Comparison of ENCODE assay signal across 8 cellular contexts in genomic region chr2:43024515-43024962, GRCh38.
A peak's percentile ranks its signal among the peaks of the same experiment; 100 is the strongest.
DNase-seq lines count a peak whose midpoint lies in the region; ATAC-seq and TF ChIP-seq lines count a peak whose summit lies in the region.

No MANE protein-coding gene starts in this region.

- TF ChIP-seq CTCF in parathyroid adenoma (IDR thresholded peaks at IDR 0.05), result peak; percentile 73

- no peak overlapping the region for H3K9ac ChIP-seq in parathyroid adenoma

- H3K9me3 ChIP-seq in parathyroid adenoma (ENCODE audit: control insufficient read depth, low read length), result no peaks in the 10 kb centered on the region

- no peaks in the 10 kb centered on the region for H3K36me3 ChIP-seq in parathyroid adenoma (ENCODE audit: control insufficient read depth, insufficient read depth, low read length)

- H3K4me3 ChIP-seq in parathyroid adenoma (ENCODE audit: low read depth, low read length), result no peak overlapping the region

- no peaks in the 10 kb centered on the region for H3K27me3 ChIP-seq in parathyroid adenoma (ENCODE audit: control insufficient read depth, insufficient read depth, low read length)

- no peak overlapping the region for H3K27ac ChIP-seq in parathyroid adenoma

- no peaks in the 10 kb centered on the region for H3K79me2 ChIP-seq in parathyroid adenoma

- DNase-seq in NOMO-1 (lab: John Stamatoyannopoulos, UW; ENCODE audit: unreplicated experiment in 2 of 2) (peak; percentile 27 to 31), NOMO-1 treated with dmso at 0.1 percent for 144 hours (lab: John Stamatoyannopoulos, UW; ENCODE audit: unreplicated experiment) (no peak), NCI-H226 (peak; percentile 36), globus pallidus (ENCODE audit: low spot score) (peak; percentile 79), NCI-H187 treated with DMSO at 0.1 percent for 48 hours (lab: John Stamatoyannopoulos, UW) (no peak)
- DNase-seq in activated effector memory CD4-positive, alpha-beta T cell treated with anti-CD3 and anti-CD28 coated beads, Interleukin-2, amount 50 U/mL, for 16 hours, result peak; percentile 66

- no peak overlapping the region for H3K4me2 ChIP-seq in parathyroid adenoma (ENCODE audit: low read length)

- no peak overlapping the region for H2AFZ ChIP-seq in parathyroid adenoma

- no peak for ATAC-seq in HG03571 (IDR thresholded peaks at IDR 0.05; ENCODE audit: unreplicated experiment)

- H3K4me1 ChIP-seq in parathyroid adenoma, result no peaks in the 10 kb centered on the region

Comparison
In these comparisons a context has a peak if more than half of its experiments do, and no peak if none do; other contexts are left out.
1. DNase-seq: peak in NOMO-1 (2 of 2), NCI-H226 (single experiment), activated effector memory CD4-positive, alpha-beta T cell treated with anti-CD3 and anti-CD28 coated beads, Interleukin-2, amount 50 U/mL, for 16 hours (single experiment) and globus pallidus (single experiment); none in NOMO-1 treated with dmso at 0.1 percent for 144 hours (single experiment) and NCI-H187 treated with DMSO at 0.1 percent for 48 hours (single experiment).